8 cellular contexts compared by ENCODE assay signal in genomic region chr3:149658444-149659172, GRCh38. TPM values are rescaled to one million over a fixed set of nuclear protein-coding genes. Genes with fewer than 3 reads are reported as not detected.
A peak's percentile ranks its signal among the peaks of the same experiment; 100 is the strongest.
DNase-seq lines count a peak whose midpoint lies in the region; ATAC-seq and TF ChIP-seq lines count a peak whose summit lies in the region.

No MANE protein-coding gene starts in this region.

- peak overlapping the region; percentile 91 for H3K27ac ChIP-seq in foreskin keratinocyte
- peak overlapping the region; percentile 99 for H3K27ac ChIP-seq in aorta (ENCODE audit: low read depth in 1 of 2, low read length in 2 of 2)

- H3K27ac Mint-ChIP-seq in activated naive CD4-positive, alpha-beta T cell treated with anti-CD3 and anti-CD28 coated beads for 36 hours, result no peak overlapping the region
- peak overlapping the region; percentile 99 for H3K27ac Mint-ChIP-seq in nephron progenitor cell

- H3K27me3 ChIP-seq in foreskin keratinocyte (no peaks in the 10 kb centered on the region), aorta (ENCODE audit: control insufficient read depth in 1 of 2, insufficient read depth in 2 of 2, low read length in 1 of 2) (no peaks in the 10 kb centered on the region)

- ATAC-seq in HG02973 (IDR thresholded peaks at IDR 0.05; ENCODE audit: unreplicated experiment), result peak; percentile 82
- ATAC-seq in foreskin keratinocyte, result peak; percentile 41
- peak; percentile 88 for ATAC-seq in aorta (ENCODE audit: low FRiP score)

- no peaks in the 10 kb centered on the region for H3K9me3 ChIP-seq in aorta (ENCODE audit: control insufficient read depth, low read length)

- H3K4me3 ChIP-seq in aorta (ENCODE audit: low read length in 2 of 2), result peak overlapping the region; percentile 21 to 28

- DNase-seq in Ammon's horn (ENCODE audit: low spot score) (peak; percentile 87), NCI-H510A treated with DMSO at 0.1 percent for 48 hours (lab: John Stamatoyannopoulos, UW) (peak; percentile 59), foreskin keratinocyte (peak; percentile 63 to 73), nephron progenitor cell (peak; percentile 69), aorta (peak; percentile 83 to 91)
- peak; percentile 47 for DNase-seq in activated naive CD4-positive, alpha-beta T cell treated with anti-CD3 and anti-CD28 coated beads for 36 hours

- peak; percentile 12 for TF ChIP-seq POLR2A in GM18526 (IDR thresholded peaks at IDR 0.05; ENCODE audit: extremely low read depth, insufficient read length)

- peaks cover 68% of the 10 kb centered on the region for H3K27me3 Mint-ChIP-seq in activated naive CD4-positive, alpha-beta T cell treated with anti-CD3 and anti-CD28 coated beads for 36 hours (ENCODE audit: low read depth)
- H3K27me3 Mint-ChIP-seq in nephron progenitor cell (ENCODE audit: low read depth, poor library complexity), result peaks cover 3% of the 10 kb centered on the region

- CTCF ChIA-PET in activated naive CD4-positive, alpha-beta T cell treated with anti-CD3 and anti-CD28 coated beads for 36 hours (lab: Charles Lee), result interaction anchor here (0.7 to 1.6 kb wide), 2 partner anchors 90 to 150 kb away, joined by 3 to 4 read pairs; no protein-coding TSS in a partner anchor

- no peaks in the 10 kb centered on the region for H3K36me3 Mint-ChIP-seq in activated naive CD4-positive, alpha-beta T cell treated with anti-CD3 and anti-CD28 coated beads for 36 hours (ENCODE audit: low read depth)
- peaks cover 20% of the 10 kb centered on the region for H3K36me3 Mint-ChIP-seq in nephron progenitor cell (ENCODE audit: low read depth)

- intact Hi-C loops in activated naive CD4-positive, alpha-beta T cell treated with anti-CD3 and anti-CD28 coated beads for 36 hours (cut with micrococcal nuclease), result loop anchor here (2.0 to 5.0 kb wide), 4 partner anchors 44 to 154 kb away; partner anchors contain the start of genes COMMD2 and RNF13
- intact Hi-C loops in aorta (cut with DNase I), result loop anchor here (5.0 kb wide), 5 partner anchors 36 to 151 kb away; no protein-coding TSS in a partner anchor

- H3K4me3 Mint-ChIP-seq in activated naive CD4-positive, alpha-beta T cell treated with anti-CD3 and anti-CD28 coated beads for 36 hours, result peak overlapping the region; percentile 81
- H3K4me3 Mint-ChIP-seq in nephron progenitor cell, result peak overlapping the region; percentile 94

- no peaks in the 10 kb centered on the region for H3K36me3 ChIP-seq in aorta (ENCODE audit: control insufficient read depth in 1 of 2, insufficient read depth in 2 of 2, low read length in 1 of 2)

- TF ChIP-seq CTCF in foreskin keratinocyte (conservative IDR thresholded peaks at IDR 0.05) (peak; percentile 51), nephron progenitor cell (IDR thresholded peaks at IDR 0.05) (no peak)

- H3K4me1 ChIP-seq in foreskin keratinocyte (no peaks in the 10 kb centered on the region), aorta (ENCODE audit: control insufficient read depth in 1 of 2, insufficient read depth in 2 of 2, low read length in 2 of 2) (peaks cover 0 to under 1% of the 10 kb centered on the region in 2 donors)

- 1% methylated on average over 33 of the region's 33 CpGs for WGBS in aorta, 2 donors

- H3K4me1 Mint-ChIP-seq in activated naive CD4-positive, alpha-beta T cell treated with anti-CD3 and anti-CD28 coated beads for 36 hours (ENCODE audit: low read depth), result peaks cover 11% of the 10 kb centered on the region
- H3K4me1 Mint-ChIP-seq in nephron progenitor cell, result peaks cover 72% of the 10 kb centered on the region

- H3K9me3 Mint-ChIP-seq in activated naive CD4-positive, alpha-beta T cell treated with anti-CD3 and anti-CD28 coated beads for 36 hours, result no peaks in the 10 kb centered on the region
- no peaks in the 10 kb centered on the region for H3K9me3 Mint-ChIP-seq in nephron progenitor cell

RNA-seq across cellular contexts. Expression of gene WWTR1, which starts 0.8 kb away (rescaled TPM):
- total RNA-seq in activated naive CD4-positive, alpha-beta T cell treated with anti-CD3 and anti-CD28 coated beads for 36 hours, result under 1 TPM; 0.19 to 0.42 TPM
- total RNA-seq in foreskin keratinocyte (14.8 and 23.6 TPM in 2 replicates), aorta (100 to 1,000 TPM; 148 to 225 TPM)
- polyA plus RNA-seq in foreskin keratinocyte (7.2 and 12.6 TPM in 2 replicates), aorta (100 to 1,000 TPM in 1 of 2 donors, 10 to 100 TPM in 1; 93.5 to 115 TPM)

Comparison
In these comparisons a context has a peak if more than half of its experiments do, and no peak if none do; other contexts are left out.
1. Peak in every context shown above with its lines: DNase-seq, ATAC-seq, H3K4me3 ChIP-seq and H3K27ac ChIP-seq.
2. RNA of gene WWTR1, which starts 0.8 kb away (total RNA-seq): 148 to 225 TPM in aorta and 14.8 to 23.6 TPM in foreskin keratinocyte; 0.19 to 0.42 TPM in activated naive CD4-positive, alpha-beta T cell treated with anti-CD3 and anti-CD28 coated beads for 36 hours; every median in the first group is over 10 times any median in the second.